15 cellular contexts compared by ENCODE assay signal in genomic region chr5:142813208-142813607, GRCh38.
"Had no signal": no experiment of that assay in that cellular context is flagged by ENCODE, and none has a peak within 500 bp of the region (broad histone marks: within the 10 kb centered on the region; RNA-seq: fewer than 3 reads in every experiment).

No MANE protein-coding gene starts in this region.

- DNase-seq: activated effector memory CD4-positive, alpha-beta T cell treated with Interleukin-2 at 50 U/mL for 16 hours; activated T-cell treated with anti-CD3 and anti-CD28 coated beads, Interleukin-2, amount 50 U/mL, for 24 hours; amygdala; dorsolateral prefrontal cortex; esophagus squamous epithelium; foreskin fibroblast; head of caudate nucleus; islet precursor cell; naive thymus-derived CD4-positive, alpha-beta T cell; occipital lobe; psoas muscle; stimulated activated CD4-positive, alpha-beta T cell treated with anti-CD3 and anti-CD28 coated beads, Interleukin-2, amount 100 ng/mL, for 24 hours; stimulated activated naive CD8-positive, alpha-beta T cell treated with anti-CD3 and anti-CD28 coated beads, Interleukin-15, Interleukin-2, amounts not matched to agents 100 U/mL and 50 U/mL, for 24 hours; T-helper 2 cell had no signal

- ATAC-seq: activated naive CD4-positive, alpha-beta T cell treated with anti-CD3 and anti-CD28 coated beads, Interleukin-2, amount 50 U/mL, for 72 hours; naive thymus-derived CD4-positive, alpha-beta T cell; psoas muscle; stimulated activated naive CD8-positive, alpha-beta T cell treated with anti-CD3 and anti-CD28 coated beads, Interleukin-15, Interleukin-2, amounts not matched to agents 100 U/mL and 50 U/mL, for 24 hours had no signal

- H3K36me3 ChIP-seq: esophagus squamous epithelium had no signal

- H3K4me3 ChIP-seq: dorsolateral prefrontal cortex, esophagus squamous epithelium, psoas muscle had no signal

- H3K27me3 ChIP-seq: dorsolateral prefrontal cortex, esophagus squamous epithelium had no signal

- H3K9me3 ChIP-seq: esophagus squamous epithelium, psoas muscle had no signal
